ENCODE assay signal across 10 cellular contexts in genomic region chr19:15556634-15557181, GRCh38. TPM values are rescaled to one million over a fixed set of nuclear protein-coding genes. Genes with fewer than 3 reads are reported as not detected.
DNase-seq lines count a peak whose midpoint lies in the region; ATAC-seq and TF ChIP-seq lines count a peak whose summit lies in the region.
"Had no signal": no experiment of that assay in that cellular context is flagged by ENCODE, and none has a peak within 500 bp of the region (broad histone marks: within the 10 kb centered on the region; RNA-seq: fewer than 3 reads in every experiment).

No MANE protein-coding gene starts in this region.

- H2AFZ ChIP-seq in Karpas-422 (ENCODE audit: low read length) = no peak overlapping the region; the same call in 1 of the 2 replicates

- H3K4me1 ChIP-seq in Karpas-422 (ENCODE audit: low read length) = peaks cover 7% of the 10 kb centered on the region

- H3K9ac ChIP-seq in Karpas-422 (ENCODE audit: low read length) = peak overlapping the region; percentile 9; the same call in 1 of the 2 replicates

- no peaks in the 10 kb centered on the region for H3K9me3 ChIP-seq in Karpas-422 (ENCODE audit: low read length)
- H3K9me3 ChIP-seq: ovary, tibial artery had no signal

- H3K27me3 ChIP-seq in Karpas-422 (ENCODE audit: low read length) = no peaks in the 10 kb centered on the region
- H3K27me3 ChIP-seq: ovary had no signal

- DNase-seq in activated T-cell treated with anti-CD3 and anti-CD28 coated beads, Interleukin-2, amount 50 U/mL, for 24 hours = no peak
- no peak for DNase-seq in activated T-cell treated with anti-CD3 and anti-CD28 coated beads, Interleukin-2, amount 50 U/mL, for 48 hours
- DNase-seq in Karpas-422 (no peak), omental fat pad (ENCODE audit: low spot score) (no peak), NCI-H187 treated with DMSO at 0.1 percent for 48 hours (lab: John Stamatoyannopoulos, UW) (no peak), hippocampal formation (lab: John Stamatoyannopoulos, UW) (no peak)
- no peak for DNase-seq in activated naive CD8-positive, alpha-beta T cell treated with anti-CD3 and anti-CD28 coated beads, Interleukin-2, amount 50 U/mL, for 24 hours

- H3K9me2 ChIP-seq in Karpas-422 (replicated peaks; ENCODE audit: insufficient read depth, low read length) = no peaks in the 10 kb centered on the region

- H3K4me2 ChIP-seq in Karpas-422 (ENCODE audit: low read depth, low read length, poor library complexity, severe bottlenecking) = peak overlapping the region; percentile 68

- no peaks in the 10 kb centered on the region for H3K9me3 Mint-ChIP-seq in activated T-cell treated with anti-CD3 and anti-CD28 coated beads, Interleukin-2, amount 50 U/mL, for 24 hours
- H3K9me3 Mint-ChIP-seq in activated naive CD8-positive, alpha-beta T cell treated with anti-CD3 and anti-CD28 coated beads, Interleukin-2, amount 50 U/mL, for 24 hours = no peaks in the 10 kb centered on the region

- no peaks in the 10 kb centered on the region for H3K36me3 Mint-ChIP-seq in activated T-cell treated with anti-CD3 and anti-CD28 coated beads, Interleukin-2, amount 50 U/mL, for 24 hours (ENCODE audit: low read depth)
- no peaks in the 10 kb centered on the region for H3K36me3 Mint-ChIP-seq in activated naive CD8-positive, alpha-beta T cell treated with anti-CD3 and anti-CD28 coated beads, Interleukin-2, amount 50 U/mL, for 24 hours (ENCODE audit: low read depth)

- peaks cover 22% of the 10 kb centered on the region for H3K4me1 Mint-ChIP-seq in activated T-cell treated with anti-CD3 and anti-CD28 coated beads, Interleukin-2, amount 50 U/mL, for 24 hours (ENCODE audit: low read depth)
- peaks cover 21% of the 10 kb centered on the region for H3K4me1 Mint-ChIP-seq in activated naive CD8-positive, alpha-beta T cell treated with anti-CD3 and anti-CD28 coated beads, Interleukin-2, amount 50 U/mL, for 24 hours

- no peaks in the 10 kb centered on the region for H4K20me1 ChIP-seq in Karpas-422 (ENCODE audit: insufficient read depth, low read depth, low read length)

- H3K4me3 ChIP-seq in Karpas-422 (ENCODE audit: low read length) = no peak overlapping the region

- H3K36me3 ChIP-seq in Karpas-422 (ENCODE audit: insufficient read depth, low read length) = no peaks in the 10 kb centered on the region
- H3K36me3 ChIP-seq: ovary, tibial artery had no signal

- H3K27me3 Mint-ChIP-seq in activated T-cell treated with anti-CD3 and anti-CD28 coated beads, Interleukin-2, amount 50 U/mL, for 24 hours = peaks cover 16% of the 10 kb centered on the region
- H3K27me3 Mint-ChIP-seq in activated naive CD8-positive, alpha-beta T cell treated with anti-CD3 and anti-CD28 coated beads, Interleukin-2, amount 50 U/mL, for 24 hours = peaks cover 11% of the 10 kb centered on the region

- H3K4me3 Mint-ChIP-seq in activated T-cell treated with anti-CD3 and anti-CD28 coated beads, Interleukin-2, amount 50 U/mL, for 24 hours = peak overlapping the region; percentile 72
- peak overlapping the region; percentile 75 for H3K4me3 Mint-ChIP-seq in activated naive CD8-positive, alpha-beta T cell treated with anti-CD3 and anti-CD28 coated beads, Interleukin-2, amount 50 U/mL, for 24 hours

- peak; percentile 2 for ATAC-seq in activated naive CD8-positive, alpha-beta T cell treated with anti-CD3 and anti-CD28 coated beads, Interleukin-2, amount 50 U/mL, for 24 hours
- ATAC-seq in omental fat pad (ENCODE audit: low FRiP score) = peak; percentile 5
- no peak for ATAC-seq in HG03469 (IDR thresholded peaks at IDR 0.05; ENCODE audit: unreplicated experiment)

- H3K27ac ChIP-seq in Karpas-422 (ENCODE audit: low read length) = no peak overlapping the region
- H3K27ac ChIP-seq: ovary had no signal

- H3K27ac Mint-ChIP-seq in activated T-cell treated with anti-CD3 and anti-CD28 coated beads, Interleukin-2, amount 50 U/mL, for 24 hours = no peak overlapping the region
- peak overlapping the region; percentile 69 for H3K27ac Mint-ChIP-seq in activated naive CD8-positive, alpha-beta T cell treated with anti-CD3 and anti-CD28 coated beads, Interleukin-2, amount 50 U/mL, for 24 hours

- no peaks in the 10 kb centered on the region for H3K79me2 ChIP-seq in Karpas-422 (ENCODE audit: low read length)

- TF ChIP-seq CTCF in omental fat pad (IDR thresholded peaks at IDR 0.05) = no peak

RNA-seq across cellular contexts. Expression of gene CYP4F22, which starts 48.4 kb away (rescaled TPM):
- not detected in 2 replicates for total RNA-seq in Karpas-422 (2014; rRNA removed; shearing (Covaris generic); ENCODE audit: low replicate concordance)
- total RNA-seq in omental fat pad = 1 to 10 TPM in 1 of 4 donors, under 1 TPM in 1, not detected in 2; 0.36 to 1.3 TPM

RNA-seq across cellular contexts. Expression of gene CYP4F8, which starts 58.3 kb away (rescaled TPM):
- not detected in 2 replicates for total RNA-seq in Karpas-422 (2014; rRNA removed; shearing (Covaris generic); ENCODE audit: low replicate concordance)
- not detected for total RNA-seq in omental fat pad
